21 cellular contexts compared by ENCODE assay signal in the genomic region with DNA sequence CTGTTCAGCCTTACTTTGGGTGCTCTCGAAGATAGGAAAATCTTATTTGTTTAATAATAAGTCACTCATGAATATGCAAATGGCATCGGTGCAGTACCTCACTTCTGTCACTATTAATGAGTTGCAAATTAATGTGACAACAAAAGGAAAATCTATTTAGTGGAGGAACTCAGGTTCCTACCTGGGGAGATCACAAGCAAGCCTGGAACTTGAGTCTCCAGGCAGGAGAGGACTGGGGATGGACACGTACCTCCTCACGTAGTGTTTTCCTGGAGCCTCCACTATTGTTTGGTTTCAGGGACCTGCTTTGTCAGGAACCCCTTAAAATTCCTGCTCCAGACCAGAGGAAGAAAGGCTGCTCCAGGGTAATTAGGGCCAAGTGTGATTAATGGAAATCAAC.
DNase-seq lines count a peak whose midpoint lies in the region; ATAC-seq and TF ChIP-seq lines count a peak whose summit lies in the region.
"Had no signal": no experiment of that assay in that cellular context is flagged by ENCODE, and none has a peak within 500 bp of the region (broad histone marks: within the 10 kb centered on the region; RNA-seq: fewer than 3 reads in every experiment).

No MANE protein-coding gene starts in this region.

- intact Hi-C loops in sigmoid colon (cut with DNase I) = loop anchor here (2.0 to 10.0 kb wide), 2 partner anchors 47 to 201 kb away; no protein-coding TSS in a partner anchor

- no peak for ATAC-seq in omental fat pad (ENCODE audit: low FRiP score)
- ATAC-seq: activated T-cell treated with anti-CD3 and anti-CD28 coated beads, Interleukin-2, amount 50 U/mL, for 4 hours; PC-3 had no signal

- H3K9me3 ChIP-seq in sigmoid colon = no peaks in the 10 kb centered on the region
- H3K9me3 ChIP-seq: HAP-1, prostate gland, uterus had no signal

- H3K4me1 ChIP-seq in sigmoid colon = peaks cover 0 to 30% (median 14%) of the 10 kb centered on the region in 4 donors
- H3K4me1 ChIP-seq: prostate gland, uterus had no signal

- TF ChIP-seq CTCF in VCaP (conservative IDR thresholded peaks at IDR 0.05) = no peak
- TF ChIP-seq CTCF in mesothelial cell of epicardium (IDR thresholded peaks at IDR 0.05; ENCODE audit: unreplicated experiment) = no peak
- TF ChIP-seq CTCF in sigmoid colon (IDR thresholded peaks at IDR 0.05) = no peak
- no peak for TF ChIP-seq CTCF in omental fat pad (IDR thresholded peaks at IDR 0.05)

- peaks cover 11% of the 10 kb centered on the region for H3K4me1 Mint-ChIP-seq in activated CD4-positive, alpha-beta T cell treated with anti-CD3 and anti-CD28 coated beads, Interleukin-2, amount 10 ng/mL, durations not matched to agents 7 days and 5 days
- H3K4me1 Mint-ChIP-seq in mesothelial cell of epicardium = peaks cover 17% of the 10 kb centered on the region

- H3K27ac ChIP-seq in VCaP (peak overlapping the region; percentile 98), sigmoid colon (peak overlapping the region in 3 of 4 donors; percentile 83 to 91 (median 90))

- peaks cover 11% of the 10 kb centered on the region for H3K27me3 Mint-ChIP-seq in activated CD4-positive, alpha-beta T cell treated with anti-CD3 and anti-CD28 coated beads, Interleukin-2, amount 10 ng/mL, durations not matched to agents 7 days and 5 days
- H3K27me3 Mint-ChIP-seq in mesothelial cell of epicardium (ENCODE audit: low read depth) = peaks cover 13% of the 10 kb centered on the region

- H3K4me3 Mint-ChIP-seq in activated CD4-positive, alpha-beta T cell treated with anti-CD3 and anti-CD28 coated beads, Interleukin-2, amount 10 ng/mL, durations not matched to agents 7 days and 5 days = peak overlapping the region; percentile 30
- peak overlapping the region; percentile 37 for H3K4me3 Mint-ChIP-seq in mesothelial cell of epicardium
- H3K4me3 Mint-ChIP-seq: activated T-cell treated with anti-CD3 and anti-CD28 coated beads, Interleukin-2, amount 50 U/mL, for 4 hours had no signal

- POLR2A ChIA-PET in activated CD4-positive, alpha-beta T cell treated with anti-CD3 and anti-CD28 coated beads, Interleukin-2, amount 10 ng/mL, durations not matched to agents 7 days and 5 days (lab: Charles Lee) = interaction anchor here (0.6 kb wide), 1 partner anchor 140 kb away, joined by 3 read pairs; no protein-coding TSS in a partner anchor

- no peak overlapping the region for H3K27ac Mint-ChIP-seq in activated CD4-positive, alpha-beta T cell treated with anti-CD3 and anti-CD28 coated beads, Interleukin-2, amount 10 ng/mL, durations not matched to agents 7 days and 5 days
- H3K27ac Mint-ChIP-seq in mesothelial cell of epicardium = no peak overlapping the region
- H3K27ac Mint-ChIP-seq: CD14-positive monocyte had no signal

- peaks cover 0 to 4% (median 0%) of the 10 kb centered on the region in 3 donors for H3K27me3 ChIP-seq in sigmoid colon
- H3K27me3 ChIP-seq: uterus had no signal

- H3K36me3 ChIP-seq in sigmoid colon = no peaks in the 10 kb centered on the region
- H3K36me3 ChIP-seq: HAP-1, prostate gland, uterus had no signal

- no peaks in the 10 kb centered on the region for H3K36me3 Mint-ChIP-seq in activated CD4-positive, alpha-beta T cell treated with anti-CD3 and anti-CD28 coated beads, Interleukin-2, amount 10 ng/mL, durations not matched to agents 7 days and 5 days (ENCODE audit: low read depth)
- no peaks in the 10 kb centered on the region for H3K36me3 Mint-ChIP-seq in mesothelial cell of epicardium

- no peak for DNase-seq in activated CD4-positive, alpha-beta T cell treated with anti-CD3 and anti-CD28 coated beads, Interleukin-2, amount 10 ng/mL, durations not matched to agents 7 days and 5 days
- no peak for DNase-seq in activated CD4-positive, alpha-beta T cell treated with anti-CD3 and anti-CD28 coated beads, Interleukin-2, amount 50 U/mL, for 48 hours
- no peak for DNase-seq in mesothelial cell of epicardium (ENCODE audit: low spot score in 2 of 2, unreplicated experiment in 2 of 2)
- DNase-seq in sigmoid colon = no peak
- no peak for DNase-seq in omental fat pad (ENCODE audit: low spot score)
- no peak for DNase-seq in effector CD4-positive, alpha-beta T cell
- no peak for DNase-seq in NCI-H1417 (lab: John Stamatoyannopoulos, UW)
- DNase-seq: 8988T; activated CD4-positive, alpha-beta T cell treated with anti-CD3 and anti-CD28 coated beads for 4 hours; activated gamma-delta T cell treated with Interleukin-2 at 50 U/mL for 16 hours; activated T-cell treated with anti-CD3 and anti-CD28 coated beads, Interleukin-2, amount 50 U/mL, for 4 hours; DMS 273 treated with DMSO at 0.1 percent for 48 hours; NCI-H1436 treated with DMSO at 0.1 percent for 48 hours; PC-3; stimulated activated CD4-positive, alpha-beta T cell treated with anti-CD3 and anti-CD28 coated beads, Interleukin-15, amount 100 ng/mL, for 24 hours; stimulated activated naive CD4-positive, alpha-beta T cell treated with Interleukin-2 at 50 U/mL for 16 hours had no signal

- CTCF ChIA-PET in activated CD4-positive, alpha-beta T cell treated with anti-CD3 and anti-CD28 coated beads, Interleukin-2, amount 10 ng/mL, durations not matched to agents 7 days and 5 days (lab: Charles Lee) = interaction anchor here (1.0 kb wide), 1 partner anchor 83 kb away, joined by 3 read pairs; a partner anchor contains a TSS

- 87 to 96% methylated on average over 4 of the region's 4 CpGs for WGBS in sigmoid colon, 2 donors

- no peak for TF ChIP-seq POLR2A in sigmoid colon (IDR thresholded peaks at IDR 0.05)

- peaks cover 2% of the 10 kb centered on the region for H3K9me3 Mint-ChIP-seq in activated CD4-positive, alpha-beta T cell treated with anti-CD3 and anti-CD28 coated beads, Interleukin-2, amount 10 ng/mL, durations not matched to agents 7 days and 5 days
- peaks cover 11% of the 10 kb centered on the region for H3K9me3 Mint-ChIP-seq in mesothelial cell of epicardium
- H3K9me3 Mint-ChIP-seq: activated T-cell treated with anti-CD3 and anti-CD28 coated beads, Interleukin-2, amount 50 U/mL, for 4 hours had no signal

- no peak for TF ChIP-seq EP300 in sigmoid colon (IDR thresholded peaks at IDR 0.05)

- no peak overlapping the region for H3K4me3 ChIP-seq in sigmoid colon
